Comparison of ENCODE assay signal across 8 cellular contexts in genomic region chr19:43462887-43463380, GRCh38. TPM values are rescaled to one million over a fixed set of nuclear protein-coding genes. Genes with fewer than 3 reads are reported as not detected.
DNase-seq lines count a peak whose midpoint lies in the region; ATAC-seq and TF ChIP-seq lines count a peak whose summit lies in the region.

No MANE protein-coding gene starts in this region.

- ATAC-seq in T-helper 17 cell = no peak
- no peak for ATAC-seq in HG03135 (IDR thresholded peaks at IDR 0.05; ENCODE audit: unreplicated experiment)

- H3K4me3 ChIP-seq in HAP-1 (peak overlapping the region; percentile 80), foreskin fibroblast (ENCODE audit: low read depth in 1 of 2, low read length in 2 of 2) (peak overlapping the region; percentile 77 to 83), skeletal muscle cell (ENCODE audit: low read depth, low read length) (peak overlapping the region; percentile 58)

- no peaks in the 10 kb centered on the region for H3K27me3 ChIP-seq in HAP-1 (ENCODE audit: low read depth)

- H3K27me3 Mint-ChIP-seq in T-helper 17 cell = no peaks in the 10 kb centered on the region

- no peak for DNase-seq in HAP-1 (ENCODE audit: low spot score in 2 of 2)
- DNase-seq in T-helper 17 cell = no peak
- no peak for DNase-seq in foreskin fibroblast
- no peak for DNase-seq in skeletal muscle cell (ENCODE audit: low read depth)
- no peak for DNase-seq in NK-92 treated with Interleukin-12 subunit alpha and Interleukin-12 subunit beta, amount 100 ng/mL, for 24 hours (lab: John Stamatoyannopoulos, UW)
- DNase-seq in SIG-M5 treated with dmso at 0.1 percent for 504 hours (lab: John Stamatoyannopoulos, UW; ENCODE audit: unreplicated experiment) = no peak
- no peak for DNase-seq in NCI-H187 treated with DMSO at 0.1 percent for 48 hours (lab: John Stamatoyannopoulos, UW)

- H3K27ac Mint-ChIP-seq in T-helper 17 cell = peak overlapping the region; percentile 88

- peaks cover 33% of the 10 kb centered on the region for H3K4me1 Mint-ChIP-seq in T-helper 17 cell

- peaks cover 10% of the 10 kb centered on the region for H3K4me1 ChIP-seq in HAP-1

- H3K36me3 Mint-ChIP-seq in T-helper 17 cell (ENCODE audit: low read depth) = no peaks in the 10 kb centered on the region

- no peaks in the 10 kb centered on the region for H3K36me3 ChIP-seq in HAP-1 (replicated peaks)

- in situ Hi-C loops in HAP-1 (cut with MboI; ENCODE audit: low sequenced_read_pairs) = no loop called here

- H3K9me3 ChIP-seq in HAP-1 = no peaks in the 10 kb centered on the region
- no peaks in the 10 kb centered on the region for H3K9me3 ChIP-seq in T-helper 17 cell (ENCODE audit: control insufficient read depth, low read length, poor library complexity, severe bottlenecking)

- no peak for TF ChIP-seq CTCF in foreskin fibroblast (IDR thresholded peaks at IDR 0.05; ENCODE audit: low read depth, low read length)

- peak overlapping the region; percentile 92 for H3K4me3 Mint-ChIP-seq in T-helper 17 cell

RNA-seq across cellular contexts. Expression of gene LYPD3, which starts 2.5 kb away (rescaled TPM):
- total RNA-seq in T-helper 17 cell = 1 to 10 TPM; 5.1 to 7.4 TPM

RNA-seq across cellular contexts. Expression of gene PHLDB3, which starts 41.6 kb away (rescaled TPM):
- 10 to 100 TPM; 24.2 to 40.5 TPM for total RNA-seq in T-helper 17 cell

RNA-seq across cellular contexts. Expression of gene TEX101, which starts 48.2 kb away (rescaled TPM):
- total RNA-seq in T-helper 17 cell = not detected
